ENCODE assay signal across 26 cellular contexts in genomic region chr6:50047026-50047425, GRCh38. TPM values are rescaled to one million over a fixed set of nuclear protein-coding genes. Genes with fewer than 3 reads are reported as not detected.
"Had no signal": no experiment of that assay in that cellular context is flagged by ENCODE, and none has a peak within 500 bp of the region (broad histone marks: within the 10 kb centered on the region; RNA-seq: fewer than 3 reads in every experiment).

No MANE protein-coding gene starts in this region.

- DNase-seq: IMR-90; Karpas-422; KG1; MG63; NCI-H1092; NCI-H1417; NCI-H1436 treated with DMSO at 0.1 percent for 48 hours; NCI-H1694; NCI-H187 treated with DMSO at 0.1 percent for 48 hours; NCI-H2029 treated with DMSO at 0.1 percent for 48 hours; NCI-H2171 treated with DMSO at 0.1 percent for 48 hours; NCI-H2227 treated with DMSO at 0.1 percent for 48 hours; NCI-H524; NCI-H526 treated with DMSO at 0.1 percent for 48 hours; NCI-H748 treated with DMSO at 0.1 percent for 48 hours; NK-92 treated with Interleukin-12 subunit alpha and Interleukin-12 subunit beta, amount 100 ng/mL, for 24 hours; PC-3; SHP77 treated with DMSO at 0.1 percent for 48 hours; SJCRH30 had no signal

- ATAC-seq: Panc1, PC-3, Right ventricle myocardium inferior, SK-N-SH treated with all-trans-retinoic acid at 6 μM for 48 hours had no signal

- H3K36me3 ChIP-seq: MG63, SJCRH30 had no signal

- H3K27ac ChIP-seq: HL-60, SJCRH30 had no signal

- H3K4me3 ChIP-seq: MG63, SJCRH30 had no signal

- FAIRE-seq: HTR-8/SVneo had no signal

- H3K9me3 ChIP-seq: MG63, SJCRH30 had no signal

- H3K4me1 ChIP-seq: SJCRH30 had no signal

RNA-seq across cellular contexts. Expression of gene DEFB112, which starts 2.7 kb away (rescaled TPM):
- total RNA-seq: IMR-90, NCI-H460, OCI-LY7, PC-3, Right ventricle myocardium inferior, SJCRH30 had no signal
- polyA plus RNA-seq: IMR-90 had no signal

RNA-seq across cellular contexts. Expression of gene DEFB110, which starts 25.2 kb away (rescaled TPM):
- total RNA-seq: IMR-90, NCI-H460, OCI-LY7, PC-3, Right ventricle myocardium inferior, SJCRH30 had no signal
- polyA plus RNA-seq: IMR-90 had no signal
